Comparison of ENCODE assay signal across 9 cellular contexts in genomic region chr11:40129276-40129675, GRCh38.
DNase-seq lines count a peak whose midpoint lies in the region; ATAC-seq, FAIRE-seq and TF ChIP-seq lines count a peak whose summit lies in the region.
"Had no signal": no experiment of that assay in that cellular context is flagged by ENCODE, and none has a peak within 500 bp of the region (broad histone marks: within the 10 kb centered on the region; RNA-seq: fewer than 3 reads in every experiment).

No MANE protein-coding gene starts in this region.

- no peak overlapping the region for H3K14ac ChIP-seq in H1 (ENCODE audit: insufficient read length)

- CTCF ChIA-PET in H1 (lab: Charles Lee; ENCODE audit: partially characterized antibody): interaction anchor here (0.9 to 2.4 kb wide), 4 partner anchors 10 to 165 kb away, joined by 3 to 17 read pairs (median 4); no protein-coding TSS in a partner anchor

- H3K23me2 ChIP-seq in H1 (ENCODE audit: low read depth, low read length): no peaks in the 10 kb centered on the region

- no peak overlapping the region for H2BK15ac ChIP-seq in H1 (ENCODE audit: low read length)

- no peak overlapping the region for H2BK12ac ChIP-seq in H1 (ENCODE audit: low read depth, low read length)

- no peaks in the 10 kb centered on the region for H3K36me3 ChIP-seq in H1 (ENCODE audit: control insufficient read depth in 2 of 4, insufficient read depth in 4 of 4, low read length in 3 of 4)

- no peaks in the 10 kb centered on the region for H3K4me1 ChIP-seq in H1 (replicated peaks in 1 of 4; ENCODE audit: control insufficient read depth in 3 of 4, insufficient read depth in 4 of 4, low read length in 3 of 4)

- H3K27ac ChIP-seq in H1 (ENCODE audit: low read depth, low read length): no peak overlapping the region

- no peak overlapping the region for H3K18ac ChIP-seq in H1 (ENCODE audit: extremely low read depth, low read length)

- DNase-seq in NCI-H1436 (lab: John Stamatoyannopoulos, UW) (peak; percentile 26), NCI-H1436 treated with DMSO at 0.1 percent for 48 hours (lab: John Stamatoyannopoulos, UW) (no peak), NCI-H2227 treated with DMSO at 0.1 percent for 48 hours (lab: John Stamatoyannopoulos, UW) (peak; percentile 52), H1 (ENCODE audit: low read depth in 1 of 2, low spot score in 2 of 2) (no peak), renal cortical epithelial cell (ENCODE audit: low read depth) (peak; percentile 31), dermis blood vessel endothelial cell (no peak), DMS79 treated with DMSO at 0.1 percent for 48 hours (lab: John Stamatoyannopoulos, UW) (no peak)
- DNase-seq: activated CD4-positive, alpha-beta T cell treated with anti-CD3 and anti-CD28 coated beads, Interleukin-2, amount 50 U/mL, for 1 hour had no signal

- no peaks in the 10 kb centered on the region for H3K79me1 ChIP-seq in H1 (ENCODE audit: low read depth, low read length)

- H4K20me1 ChIP-seq in H1 (replicated peaks in 1 of 2; ENCODE audit: control insufficient read depth in 1 of 2, insufficient read depth in 2 of 2, low read length in 2 of 2): no peaks in the 10 kb centered on the region

- H3K4me3 ChIP-seq in H1 (ENCODE audit: extremely low read depth in 1 of 4, insufficient read depth in 2 of 4, low read depth in 3 of 4, low read length in 4 of 4): no peak overlapping the region

- H2BK20ac ChIP-seq in H1 (ENCODE audit: low read length): no peak overlapping the region

- no peak for TF ChIP-seq EP300 in H1 (IDR thresholded peaks at IDR 0.05; ENCODE audit: borderline replicate concordance in 1 of 2, low read depth in 2 of 2, low read length in 2 of 2)

- H3K27me3 ChIP-seq in H1 (replicated peaks in 1 of 4; ENCODE audit: control insufficient read depth in 3 of 4, extremely low read depth in 1 of 4, insufficient read depth in 3 of 4, low read length in 3 of 4): no peaks in the 10 kb centered on the region

- POLR2A ChIA-PET in H1 (lab: Charles Lee; ENCODE audit: partially characterized antibody): no interaction called here

- H3K79me2 ChIP-seq in H1 (ENCODE audit: control insufficient read depth in 1 of 2, insufficient read depth in 2 of 2, low read length in 2 of 2): no peaks in the 10 kb centered on the region

- TF ChIP-seq RAD21 in H1 (IDR thresholded peaks at IDR 0.05 in 1 of 2, conservative IDR thresholded peaks at IDR 0.05 in 1 of 2; ENCODE audit: low read depth in 2 of 2, low read length in 2 of 2): peak; percentile 70 to 76

- no peak overlapping the region for H3K9ac ChIP-seq in H1 (replicated peaks in 1 of 4; ENCODE audit: extremely low read depth in 1 of 4, low read depth in 3 of 4, low read length in 3 of 4)

- no peak overlapping the region for H3K56ac ChIP-seq in H1 (replicated peaks; ENCODE audit: insufficient read length, low read depth, low read length)

- H2AK5ac ChIP-seq in H1 (ENCODE audit: low read depth, low read length): no peak overlapping the region

- ATAC-seq in HG02970 (IDR thresholded peaks at IDR 0.05; ENCODE audit: low FRiP score, unreplicated experiment): no peak

- H4K8ac ChIP-seq in H1 (ENCODE audit: extremely low read depth, insufficient read depth, low read length): no peak overlapping the region

- no peak for TF ChIP-seq POLR2A in H1 (IDR thresholded peaks at IDR 0.05; ENCODE audit: control extremely low read depth in 1 of 2, low read depth in 2 of 2, low read length in 2 of 2)

- no peaks in the 10 kb centered on the region for H3K9me3 ChIP-seq in H1 (ENCODE audit: insufficient read depth in 2 of 2, low read depth in 1 of 2, low read length in 1 of 2)

- no peak overlapping the region for H3K23ac ChIP-seq in H1 (ENCODE audit: insufficient read length)

- H2AFZ ChIP-seq in H1 (ENCODE audit: low read length): no peak overlapping the region

- FAIRE-seq in H1 (lab: Jason Lieb, UNC): peak; percentile 7

- peak in 2 of 3 experiments; percentile 36 to 54; a peak in 2 of 4 replicates for TF ChIP-seq CTCF in H1 (IDR thresholded peaks at IDR 0.05; ENCODE audit: control extremely low read depth in 1 of 3, insufficient read depth in 1 of 3, low read depth in 1 of 3, low read length in 3 of 3)

- 50% methylated on average over 1 of the region's 1 CpG; no CpG with 5 or more reads in 1 of the 2 experiments for WGBS in H1 (ENCODE audit: extremely low coverage in 1 of 2, insufficient coverage in 1 of 2, insufficient read length in 1 of 2, insufficient replicate concordance in 2 of 2, low coverage in 1 of 2, low lambda C conversion rate in 2 of 2, missing lambda C conversion rate in 1 of 2), 2 experiments

- H3K4me2 ChIP-seq in H1 (ENCODE audit: insufficient read depth in 1 of 2, low read depth in 2 of 2, low read length in 2 of 2): no peak overlapping the region

- no peak overlapping the region for H2BK5ac ChIP-seq in H1 (ENCODE audit: low read depth, low read length)

- no peak overlapping the region for H4K5ac ChIP-seq in H1 (ENCODE audit: insufficient read length, low read depth, low read length)

- H2BK120ac ChIP-seq in H1 (replicated peaks; ENCODE audit: low read depth, low read length): no peak overlapping the region

- H3K4ac ChIP-seq in H1 (replicated peaks; ENCODE audit: insufficient read length, low read depth, low read length): no peak overlapping the region

- no peak overlapping the region for H4K91ac ChIP-seq in H1 (replicated peaks; ENCODE audit: insufficient read length, low read length)

TF ChIP-seq in H1, 55 proteins besides CTCF, POLR2A, EP300 and RAD21:
- TF ChIP-seq CBX5 (IDR thresholded peaks at IDR 0.05; ENCODE audit: low read depth, low read length) (no peak), SP2 (IDR thresholded peaks at IDR 0.05; ENCODE audit: low read length) (no peak), SAP30 (IDR thresholded peaks at IDR 0.05; ENCODE audit: insufficient read depth, insufficient replicate concordance, low read length) (no peak), TBP (IDR thresholded peaks at IDR 0.05; ENCODE audit: low read depth, low read length) (no peak), RXRA (IDR thresholded peaks at IDR 0.05; ENCODE audit: insufficient read depth, low read depth, low read length) (no peak), GTF2F1 (IDR thresholded peaks at IDR 0.05; ENCODE audit: borderline replicate concordance, low read depth, low read length) (no peak), HDAC6 (IDR thresholded peaks at IDR 0.05; ENCODE audit: low read depth, low read length) (no peak), SUZ12 (IDR thresholded peaks at IDR 0.05; ENCODE audit: low read length) (no peak), BCL11A (IDR thresholded peaks at IDR 0.05; ENCODE audit: low read depth in 2 of 2, low read length in 2 of 2) (no peak), NANOG (IDR thresholded peaks at IDR 0.05; ENCODE audit: insufficient read depth, low read depth, low read length, poor library complexity, severe bottlenecking) (no peak), ASH2L (IDR thresholded peaks at IDR 0.05; ENCODE audit: low read length) (no peak)

Comparison
In these comparisons a context has a peak if more than half of its experiments do, and no peak if none do; other contexts are left out.
1. DNase-seq: peak in NCI-H1436 (single experiment), NCI-H2227 treated with DMSO at 0.1 percent for 48 hours (single experiment) and renal cortical epithelial cell (single experiment); none in NCI-H1436 treated with DMSO at 0.1 percent for 48 hours (single experiment), H1 (0 of 2), dermis blood vessel endothelial cell (single experiment) and DMS79 treated with DMSO at 0.1 percent for 48 hours (single experiment).